In genomic region chr13:40770934-40771618, GRCh38 we compare ENCODE assay signal across 1 cellular context.
TF ChIP-seq lines count a peak whose summit lies in the region.

MRPS31 (minus strand) TSS chr13:40771190; CDS start chr13:40771136, 54 bp downstream.

TF ChIP-seq in GM12878, 131 proteins besides CTCF, POLR2A, EP300 and RAD21 (continued from another document and continues in another):
- 0 out of 2 replicates have a peak, but pooled peaks have one; percentile 36 for TF ChIP-seq TCF3 (IDR thresholded peaks at IDR 0.05; ENCODE audit: borderline replicate concordance, insufficient read depth, low read depth, low read length)
- peak; percentile 63 for TF ChIP-seq ATF7 (IDR thresholded peaks at IDR 0.05; ENCODE audit: low read depth)
- peak; percentile 26 to 51; a peak in 2 of 4 replicates for TF ChIP-seq IKZF2 (IDR thresholded peaks at IDR 0.05)
- TF ChIP-seq, protein P1, sequence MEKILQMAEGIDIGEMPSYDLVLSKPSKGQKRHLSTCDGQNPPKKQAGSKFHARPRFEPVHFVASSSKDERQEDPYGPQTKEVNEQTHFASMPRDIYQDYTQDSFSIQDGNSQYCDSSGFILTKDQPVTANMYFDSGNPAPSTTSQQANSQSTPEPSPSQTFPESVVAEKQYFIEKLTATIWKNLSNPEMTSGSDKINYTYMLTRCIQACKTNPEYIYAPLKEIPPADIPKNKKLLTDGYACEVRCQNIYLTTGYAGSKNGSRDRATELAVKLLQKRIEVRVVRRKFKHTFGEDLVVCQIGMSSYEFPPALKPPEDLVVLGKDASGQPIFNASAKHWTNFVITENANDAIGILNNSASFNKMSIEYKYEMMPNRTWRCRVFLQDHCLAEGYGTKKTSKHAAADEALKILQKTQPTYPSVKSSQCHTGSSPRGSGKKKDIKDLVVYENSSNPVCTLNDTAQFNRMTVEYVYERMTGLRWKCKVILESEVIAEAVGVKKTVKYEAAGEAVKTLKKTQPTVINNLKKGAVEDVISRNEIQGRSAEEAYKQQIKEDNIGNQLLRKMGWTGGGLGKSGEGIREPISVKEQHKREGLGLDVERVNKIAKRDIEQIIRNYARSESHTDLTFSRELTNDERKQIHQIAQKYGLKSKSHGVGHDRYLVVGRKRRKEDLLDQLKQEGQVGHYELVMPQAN (conservative IDR thresholded peaks at IDR 0.05), result peak; percentile 75; the same call in 1 of the 2 replicates
- TF ChIP-seq RAD51 (IDR thresholded peaks at IDR 0.05), result no peak
- TF ChIP-seq JUND (IDR thresholded peaks at IDR 0.05; ENCODE audit: low read depth, low read length), result no peak
- TF ChIP-seq ZBED1 (IDR thresholded peaks at IDR 0.05; ENCODE audit: borderline replicate concordance), result no peak; the same call in 1 of the 2 replicates
- peak; percentile 34; the same call in 1 of the 2 replicates for TF ChIP-seq HDGF (IDR thresholded peaks at IDR 0.05)
- no peak for TF ChIP-seq SMC3 (IDR thresholded peaks at IDR 0.05; ENCODE audit: borderline replicate concordance, low read length)
- no peak for TF ChIP-seq BCL11A (IDR thresholded peaks at IDR 0.05; ENCODE audit: low read depth, low read length)
- TF ChIP-seq RUNX3 (IDR thresholded peaks at IDR 0.05; ENCODE audit: low read length), result peak; percentile 77
- peak; percentile 69; the same call in 1 of the 2 replicates for TF ChIP-seq TCF12 (IDR thresholded peaks at IDR 0.05; ENCODE audit: low read depth, low read length)
- TF ChIP-seq, protein P2, sequence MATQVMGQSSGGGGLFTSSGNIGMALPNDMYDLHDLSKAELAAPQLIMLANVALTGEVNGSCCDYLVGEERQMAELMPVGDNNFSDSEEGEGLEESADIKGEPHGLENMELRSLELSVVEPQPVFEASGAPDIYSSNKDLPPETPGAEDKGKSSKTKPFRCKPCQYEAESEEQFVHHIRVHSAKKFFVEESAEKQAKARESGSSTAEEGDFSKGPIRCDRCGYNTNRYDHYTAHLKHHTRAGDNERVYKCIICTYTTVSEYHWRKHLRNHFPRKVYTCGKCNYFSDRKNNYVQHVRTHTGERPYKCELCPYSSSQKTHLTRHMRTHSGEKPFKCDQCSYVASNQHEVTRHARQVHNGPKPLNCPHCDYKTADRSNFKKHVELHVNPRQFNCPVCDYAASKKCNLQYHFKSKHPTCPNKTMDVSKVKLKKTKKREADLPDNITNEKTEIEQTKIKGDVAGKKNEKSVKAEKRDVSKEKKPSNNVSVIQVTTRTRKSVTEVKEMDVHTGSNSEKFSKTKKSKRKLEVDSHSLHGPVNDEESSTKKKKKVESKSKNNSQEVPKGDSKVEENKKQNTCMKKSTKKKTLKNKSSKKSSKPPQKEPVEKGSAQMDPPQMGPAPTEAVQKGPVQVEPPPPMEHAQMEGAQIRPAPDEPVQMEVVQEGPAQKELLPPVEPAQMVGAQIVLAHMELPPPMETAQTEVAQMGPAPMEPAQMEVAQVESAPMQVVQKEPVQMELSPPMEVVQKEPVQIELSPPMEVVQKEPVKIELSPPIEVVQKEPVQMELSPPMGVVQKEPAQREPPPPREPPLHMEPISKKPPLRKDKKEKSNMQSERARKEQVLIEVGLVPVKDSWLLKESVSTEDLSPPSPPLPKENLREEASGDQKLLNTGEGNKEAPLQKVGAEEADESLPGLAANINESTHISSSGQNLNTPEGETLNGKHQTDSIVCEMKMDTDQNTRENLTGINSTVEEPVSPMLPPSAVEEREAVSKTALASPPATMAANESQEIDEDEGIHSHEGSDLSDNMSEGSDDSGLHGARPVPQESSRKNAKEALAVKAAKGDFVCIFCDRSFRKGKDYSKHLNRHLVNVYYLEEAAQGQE (IDR thresholded peaks at IDR 0.05; ENCODE audit: low read depth, low read length), result peak; percentile 27; the same call in 1 of the 2 replicates
- peak; percentile 73 for TF ChIP-seq NR2F1 (conservative IDR thresholded peaks at IDR 0.05)
- TF ChIP-seq NR2C2 (IDR thresholded peaks at IDR 0.05; ENCODE audit: borderline replicate concordance, control insufficient read depth, insufficient read length, low read depth), result no peak
- no peak for TF ChIP-seq SIN3A (IDR thresholded peaks at IDR 0.05; ENCODE audit: low read depth, low read length)
- peak; percentile 62 for TF ChIP-seq ZNF24 (IDR thresholded peaks at IDR 0.05)
- TF ChIP-seq, protein P3, sequence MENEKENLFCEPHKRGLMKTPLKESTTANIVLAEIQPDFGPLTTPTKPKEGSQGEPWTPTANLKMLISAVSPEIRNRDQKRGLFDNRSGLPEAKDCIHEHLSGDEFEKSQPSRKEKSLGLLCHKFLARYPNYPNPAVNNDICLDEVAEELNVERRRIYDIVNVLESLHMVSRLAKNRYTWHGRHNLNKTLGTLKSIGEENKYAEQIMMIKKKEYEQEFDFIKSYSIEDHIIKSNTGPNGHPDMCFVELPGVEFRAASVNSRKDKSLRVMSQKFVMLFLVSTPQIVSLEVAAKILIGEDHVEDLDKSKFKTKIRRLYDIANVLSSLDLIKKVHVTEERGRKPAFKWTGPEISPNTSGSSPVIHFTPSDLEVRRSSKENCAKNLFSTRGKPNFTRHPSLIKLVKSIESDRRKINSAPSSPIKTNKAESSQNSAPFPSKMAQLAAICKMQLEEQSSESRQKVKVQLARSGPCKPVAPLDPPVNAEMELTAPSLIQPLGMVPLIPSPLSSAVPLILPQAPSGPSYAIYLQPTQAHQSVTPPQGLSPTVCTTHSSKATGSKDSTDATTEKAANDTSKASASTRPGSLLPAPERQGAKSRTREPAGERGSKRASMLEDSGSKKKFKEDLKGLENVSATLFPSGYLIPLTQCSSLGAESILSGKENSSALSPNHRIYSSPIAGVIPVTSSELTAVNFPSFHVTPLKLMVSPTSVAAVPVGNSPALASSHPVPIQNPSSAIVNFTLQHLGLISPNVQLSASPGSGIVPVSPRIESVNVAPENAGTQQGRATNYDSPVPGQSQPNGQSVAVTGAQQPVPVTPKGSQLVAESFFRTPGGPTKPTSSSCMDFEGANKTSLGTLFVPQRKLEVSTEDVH (IDR thresholded peaks at IDR 0.05; ENCODE audit: low read depth, partially characterized antibody), result peak; percentile 97
- peak; percentile 94 for TF ChIP-seq TARDBP (IDR thresholded peaks at IDR 0.05; ENCODE audit: borderline replicate concordance)
- TF ChIP-seq, protein P4, sequence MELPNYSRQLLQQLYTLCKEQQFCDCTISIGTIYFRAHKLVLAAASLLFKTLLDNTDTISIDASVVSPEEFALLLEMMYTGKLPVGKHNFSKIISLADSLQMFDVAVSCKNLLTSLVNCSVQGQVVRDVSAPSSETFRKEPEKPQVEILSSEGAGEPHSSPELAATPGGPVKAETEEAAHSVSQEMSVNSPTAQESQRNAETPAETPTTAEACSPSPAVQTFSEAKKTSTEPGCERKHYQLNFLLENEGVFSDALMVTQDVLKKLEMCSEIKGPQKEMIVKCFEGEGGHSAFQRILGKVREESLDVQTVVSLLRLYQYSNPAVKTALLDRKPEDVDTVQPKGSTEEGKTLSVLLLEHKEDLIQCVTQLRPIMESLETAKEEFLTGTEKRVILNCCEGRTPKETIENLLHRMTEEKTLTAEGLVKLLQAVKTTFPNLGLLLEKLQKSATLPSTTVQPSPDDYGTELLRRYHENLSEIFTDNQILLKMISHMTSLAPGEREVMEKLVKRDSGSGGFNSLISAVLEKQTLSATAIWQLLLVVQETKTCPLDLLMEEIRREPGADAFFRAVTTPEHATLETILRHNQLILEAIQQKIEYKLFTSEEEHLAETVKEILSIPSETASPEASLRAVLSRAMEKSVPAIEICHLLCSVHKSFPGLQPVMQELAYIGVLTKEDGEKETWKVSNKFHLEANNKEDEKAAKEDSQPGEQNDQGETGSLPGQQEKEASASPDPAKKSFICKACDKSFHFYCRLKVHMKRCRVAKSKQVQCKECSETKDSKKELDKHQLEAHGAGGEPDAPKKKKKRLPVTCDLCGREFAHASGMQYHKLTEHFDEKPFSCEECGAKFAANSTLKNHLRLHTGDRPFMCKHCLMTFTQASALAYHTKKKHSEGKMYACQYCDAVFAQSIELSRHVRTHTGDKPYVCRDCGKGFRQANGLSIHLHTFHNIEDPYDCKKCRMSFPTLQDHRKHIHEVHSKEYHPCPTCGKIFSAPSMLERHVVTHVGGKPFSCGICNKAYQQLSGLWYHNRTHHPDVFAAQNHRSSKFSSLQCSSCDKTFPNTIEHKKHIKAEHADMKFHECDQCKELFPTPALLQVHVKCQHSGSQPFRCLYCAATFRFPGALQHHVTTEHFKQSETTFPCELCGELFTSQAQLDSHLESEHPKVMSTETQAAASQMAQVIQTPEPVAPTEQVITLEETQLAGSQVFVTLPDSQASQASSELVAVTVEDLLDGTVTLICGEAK (IDR thresholded peaks at IDR 0.05; ENCODE audit: borderline replicate concordance), result peak; percentile 100
- TF ChIP-seq EZH2 (IDR thresholded peaks at IDR 0.05; ENCODE audit: borderline replicate concordance, control insufficient read depth, low read depth, low read length), result no peak
- TF ChIP-seq, protein P5, sequence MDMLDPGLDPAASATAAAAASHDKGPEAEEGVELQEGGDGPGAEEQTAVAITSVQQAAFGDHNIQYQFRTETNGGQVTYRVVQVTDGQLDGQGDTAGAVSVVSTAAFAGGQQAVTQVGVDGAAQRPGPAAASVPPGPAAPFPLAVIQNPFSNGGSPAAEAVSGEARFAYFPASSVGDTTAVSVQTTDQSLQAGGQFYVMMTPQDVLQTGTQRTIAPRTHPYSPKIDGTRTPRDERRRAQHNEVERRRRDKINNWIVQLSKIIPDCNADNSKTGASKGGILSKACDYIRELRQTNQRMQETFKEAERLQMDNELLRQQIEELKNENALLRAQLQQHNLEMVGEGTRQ (IDR thresholded peaks at IDR 0.05; ENCODE audit: borderline replicate concordance, low read depth, low read length), result no peak
- TF ChIP-seq CBX3 (IDR thresholded peaks at IDR 0.05; ENCODE audit: borderline replicate concordance, low read depth), result no peak
- TF ChIP-seq, protein P6, sequence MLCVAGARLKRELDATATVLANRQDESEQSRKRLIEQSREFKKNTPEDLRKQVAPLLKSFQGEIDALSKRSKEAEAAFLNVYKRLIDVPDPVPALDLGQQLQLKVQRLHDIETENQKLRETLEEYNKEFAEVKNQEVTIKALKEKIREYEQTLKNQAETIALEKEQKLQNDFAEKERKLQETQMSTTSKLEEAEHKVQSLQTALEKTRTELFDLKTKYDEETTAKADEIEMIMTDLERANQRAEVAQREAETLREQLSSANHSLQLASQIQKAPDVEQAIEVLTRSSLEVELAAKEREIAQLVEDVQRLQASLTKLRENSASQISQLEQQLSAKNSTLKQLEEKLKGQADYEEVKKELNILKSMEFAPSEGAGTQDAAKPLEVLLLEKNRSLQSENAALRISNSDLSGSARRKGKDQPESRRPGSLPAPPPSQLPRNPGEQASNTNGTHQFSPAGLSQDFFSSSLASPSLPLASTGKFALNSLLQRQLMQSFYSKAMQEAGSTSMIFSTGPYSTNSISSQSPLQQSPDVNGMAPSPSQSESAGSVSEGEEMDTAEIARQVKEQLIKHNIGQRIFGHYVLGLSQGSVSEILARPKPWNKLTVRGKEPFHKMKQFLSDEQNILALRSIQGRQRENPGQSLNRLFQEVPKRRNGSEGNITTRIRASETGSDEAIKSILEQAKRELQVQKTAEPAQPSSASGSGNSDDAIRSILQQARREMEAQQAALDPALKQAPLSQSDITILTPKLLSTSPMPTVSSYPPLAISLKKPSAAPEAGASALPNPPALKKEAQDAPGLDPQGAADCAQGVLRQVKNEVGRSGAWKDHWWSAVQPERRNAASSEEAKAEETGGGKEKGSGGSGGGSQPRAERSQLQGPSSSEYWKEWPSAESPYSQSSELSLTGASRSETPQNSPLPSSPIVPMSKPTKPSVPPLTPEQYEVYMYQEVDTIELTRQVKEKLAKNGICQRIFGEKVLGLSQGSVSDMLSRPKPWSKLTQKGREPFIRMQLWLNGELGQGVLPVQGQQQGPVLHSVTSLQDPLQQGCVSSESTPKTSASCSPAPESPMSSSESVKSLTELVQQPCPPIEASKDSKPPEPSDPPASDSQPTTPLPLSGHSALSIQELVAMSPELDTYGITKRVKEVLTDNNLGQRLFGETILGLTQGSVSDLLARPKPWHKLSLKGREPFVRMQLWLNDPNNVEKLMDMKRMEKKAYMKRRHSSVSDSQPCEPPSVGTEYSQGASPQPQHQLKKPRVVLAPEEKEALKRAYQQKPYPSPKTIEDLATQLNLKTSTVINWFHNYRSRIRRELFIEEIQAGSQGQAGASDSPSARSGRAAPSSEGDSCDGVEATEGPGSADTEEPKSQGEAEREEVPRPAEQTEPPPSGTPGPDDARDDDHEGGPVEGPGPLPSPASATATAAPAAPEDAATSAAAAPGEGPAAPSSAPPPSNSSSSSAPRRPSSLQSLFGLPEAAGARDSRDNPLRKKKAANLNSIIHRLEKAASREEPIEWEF (IDR thresholded peaks at IDR 0.05; ENCODE audit: insufficient replicate concordance, low read depth, low read length), result no peak
- TF ChIP-seq ZNF207 (IDR thresholded peaks at IDR 0.05; ENCODE audit: borderline replicate concordance), result peak; percentile 95
- TF ChIP-seq IKZF1 (conservative IDR thresholded peaks at IDR 0.05), result peak; percentile 93
- TF ChIP-seq HCFC1 (IDR thresholded peaks at IDR 0.05; ENCODE audit: low read length), result peak; percentile 95
- TF ChIP-seq MEF2A (IDR thresholded peaks at IDR 0.05; ENCODE audit: insufficient read depth, low read depth, low read length), result 0 out of 2 replicates have a peak, but pooled peaks have one; percentile 72
- TF ChIP-seq NFIC (IDR thresholded peaks at IDR 0.05; ENCODE audit: low read depth, low read length), result 0 out of 2 replicates have a peak, but pooled peaks have one; percentile 5
- peak; percentile 81; the same call in 1 of the 2 replicates for TF ChIP-seq IRF4 (IDR thresholded peaks at IDR 0.05; ENCODE audit: low read depth, low read length)
- no peak for TF ChIP-seq CHD1 (IDR thresholded peaks at IDR 0.05; ENCODE audit: low read depth, low read length)
- no peak; the same call in 1 of the 2 replicates for TF ChIP-seq RFX5 (IDR thresholded peaks at IDR 0.05; ENCODE audit: low read depth, low read length)
- TF ChIP-seq CEBPZ (IDR thresholded peaks at IDR 0.05; ENCODE audit: low read depth, low read length), result no peak
